1 cellular context compared by ENCODE assay signal in the genomic region with DNA sequence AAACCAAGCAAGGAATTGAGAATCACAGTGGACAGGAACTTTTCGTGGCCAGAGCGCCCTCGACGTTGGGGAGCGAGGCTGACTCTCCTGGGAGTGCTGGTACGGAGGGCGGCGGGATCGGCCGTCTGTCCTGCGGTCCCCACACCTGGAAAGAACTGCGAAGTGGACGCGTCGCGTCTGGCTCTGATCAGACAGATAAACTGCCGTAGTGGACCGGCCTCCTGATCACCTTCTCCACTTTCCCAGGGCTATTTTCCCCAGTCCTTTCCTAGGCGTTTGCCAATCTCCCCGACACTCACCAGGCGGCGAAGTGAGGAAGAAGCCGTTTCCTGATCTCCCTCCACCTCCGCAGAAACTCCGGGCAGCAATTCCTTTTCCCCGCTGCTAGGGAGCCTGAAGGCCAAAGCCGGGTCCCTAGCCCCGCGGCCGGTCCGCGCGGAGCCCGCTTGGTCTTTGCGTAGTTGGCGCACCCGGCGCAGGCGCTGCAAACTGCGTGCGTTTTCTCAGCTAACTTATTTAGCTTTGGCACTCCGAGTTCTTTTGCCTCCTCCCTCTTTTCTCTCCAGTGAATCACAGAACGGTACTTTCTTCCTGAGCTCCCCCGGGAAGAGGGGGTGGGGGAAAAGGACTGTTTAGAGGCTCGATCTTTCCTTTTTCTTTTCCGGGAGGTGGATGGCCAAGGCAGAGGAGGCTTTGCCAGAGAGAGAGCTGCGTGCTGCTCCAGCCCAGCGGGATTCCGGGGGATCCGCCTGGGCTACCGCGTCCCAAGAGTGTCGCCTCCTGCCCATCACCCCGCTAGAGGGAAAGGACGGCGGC.
A peak's percentile ranks its signal among the peaks of the same experiment; 100 is the strongest.
TF ChIP-seq lines count a peak whose summit lies in the region.

A gene (minus strand): TSS at position 491 of the 816 bp plus-strand sequence. CDS start 813 bp downstream, outside the sequence.

TF ChIP-seq in H1, 55 proteins besides CTCF, POLR2A, EP300 and RAD21 (continued from another document):
- no peak for TF ChIP-seq RXRA (IDR thresholded peaks at IDR 0.05; ENCODE audit: insufficient read depth, low read depth, low read length)
- TF ChIP-seq EZH2 (IDR thresholded peaks at IDR 0.05; ENCODE audit: low read depth, low read length, severe bottlenecking) = no peak
- TF ChIP-seq CBX8 (IDR thresholded peaks at IDR 0.05; ENCODE audit: borderline replicate concordance, low read depth, low read length) = no peak
- 0 out of 4 replicates have a peak, but pooled peaks of 1 of the 2 experiments have one; percentile 13 for TF ChIP-seq HDAC2 (IDR thresholded peaks at IDR 0.05; ENCODE audit: borderline replicate concordance in 1 of 2, low read depth in 2 of 2, low read length in 2 of 2)
- peak; percentile 91 for TF ChIP-seq RBBP5 (IDR thresholded peaks at IDR 0.05; ENCODE audit: borderline replicate concordance, low read depth, low read length)
- TF ChIP-seq SUZ12 (IDR thresholded peaks at IDR 0.05; ENCODE audit: low read length) = peak; percentile 55; the same call in 1 of the 2 replicates
- TF ChIP-seq TEAD4 (IDR thresholded peaks at IDR 0.05; ENCODE audit: low read depth, low read length) = peak; percentile 7; the same call in 1 of the 2 replicates
- TF ChIP-seq PHF8 (conservative IDR thresholded peaks at IDR 0.05; ENCODE audit: low read depth, low read length) = peak; percentile 37; the same call in 1 of the 2 replicates
- TF ChIP-seq, protein P1, sequence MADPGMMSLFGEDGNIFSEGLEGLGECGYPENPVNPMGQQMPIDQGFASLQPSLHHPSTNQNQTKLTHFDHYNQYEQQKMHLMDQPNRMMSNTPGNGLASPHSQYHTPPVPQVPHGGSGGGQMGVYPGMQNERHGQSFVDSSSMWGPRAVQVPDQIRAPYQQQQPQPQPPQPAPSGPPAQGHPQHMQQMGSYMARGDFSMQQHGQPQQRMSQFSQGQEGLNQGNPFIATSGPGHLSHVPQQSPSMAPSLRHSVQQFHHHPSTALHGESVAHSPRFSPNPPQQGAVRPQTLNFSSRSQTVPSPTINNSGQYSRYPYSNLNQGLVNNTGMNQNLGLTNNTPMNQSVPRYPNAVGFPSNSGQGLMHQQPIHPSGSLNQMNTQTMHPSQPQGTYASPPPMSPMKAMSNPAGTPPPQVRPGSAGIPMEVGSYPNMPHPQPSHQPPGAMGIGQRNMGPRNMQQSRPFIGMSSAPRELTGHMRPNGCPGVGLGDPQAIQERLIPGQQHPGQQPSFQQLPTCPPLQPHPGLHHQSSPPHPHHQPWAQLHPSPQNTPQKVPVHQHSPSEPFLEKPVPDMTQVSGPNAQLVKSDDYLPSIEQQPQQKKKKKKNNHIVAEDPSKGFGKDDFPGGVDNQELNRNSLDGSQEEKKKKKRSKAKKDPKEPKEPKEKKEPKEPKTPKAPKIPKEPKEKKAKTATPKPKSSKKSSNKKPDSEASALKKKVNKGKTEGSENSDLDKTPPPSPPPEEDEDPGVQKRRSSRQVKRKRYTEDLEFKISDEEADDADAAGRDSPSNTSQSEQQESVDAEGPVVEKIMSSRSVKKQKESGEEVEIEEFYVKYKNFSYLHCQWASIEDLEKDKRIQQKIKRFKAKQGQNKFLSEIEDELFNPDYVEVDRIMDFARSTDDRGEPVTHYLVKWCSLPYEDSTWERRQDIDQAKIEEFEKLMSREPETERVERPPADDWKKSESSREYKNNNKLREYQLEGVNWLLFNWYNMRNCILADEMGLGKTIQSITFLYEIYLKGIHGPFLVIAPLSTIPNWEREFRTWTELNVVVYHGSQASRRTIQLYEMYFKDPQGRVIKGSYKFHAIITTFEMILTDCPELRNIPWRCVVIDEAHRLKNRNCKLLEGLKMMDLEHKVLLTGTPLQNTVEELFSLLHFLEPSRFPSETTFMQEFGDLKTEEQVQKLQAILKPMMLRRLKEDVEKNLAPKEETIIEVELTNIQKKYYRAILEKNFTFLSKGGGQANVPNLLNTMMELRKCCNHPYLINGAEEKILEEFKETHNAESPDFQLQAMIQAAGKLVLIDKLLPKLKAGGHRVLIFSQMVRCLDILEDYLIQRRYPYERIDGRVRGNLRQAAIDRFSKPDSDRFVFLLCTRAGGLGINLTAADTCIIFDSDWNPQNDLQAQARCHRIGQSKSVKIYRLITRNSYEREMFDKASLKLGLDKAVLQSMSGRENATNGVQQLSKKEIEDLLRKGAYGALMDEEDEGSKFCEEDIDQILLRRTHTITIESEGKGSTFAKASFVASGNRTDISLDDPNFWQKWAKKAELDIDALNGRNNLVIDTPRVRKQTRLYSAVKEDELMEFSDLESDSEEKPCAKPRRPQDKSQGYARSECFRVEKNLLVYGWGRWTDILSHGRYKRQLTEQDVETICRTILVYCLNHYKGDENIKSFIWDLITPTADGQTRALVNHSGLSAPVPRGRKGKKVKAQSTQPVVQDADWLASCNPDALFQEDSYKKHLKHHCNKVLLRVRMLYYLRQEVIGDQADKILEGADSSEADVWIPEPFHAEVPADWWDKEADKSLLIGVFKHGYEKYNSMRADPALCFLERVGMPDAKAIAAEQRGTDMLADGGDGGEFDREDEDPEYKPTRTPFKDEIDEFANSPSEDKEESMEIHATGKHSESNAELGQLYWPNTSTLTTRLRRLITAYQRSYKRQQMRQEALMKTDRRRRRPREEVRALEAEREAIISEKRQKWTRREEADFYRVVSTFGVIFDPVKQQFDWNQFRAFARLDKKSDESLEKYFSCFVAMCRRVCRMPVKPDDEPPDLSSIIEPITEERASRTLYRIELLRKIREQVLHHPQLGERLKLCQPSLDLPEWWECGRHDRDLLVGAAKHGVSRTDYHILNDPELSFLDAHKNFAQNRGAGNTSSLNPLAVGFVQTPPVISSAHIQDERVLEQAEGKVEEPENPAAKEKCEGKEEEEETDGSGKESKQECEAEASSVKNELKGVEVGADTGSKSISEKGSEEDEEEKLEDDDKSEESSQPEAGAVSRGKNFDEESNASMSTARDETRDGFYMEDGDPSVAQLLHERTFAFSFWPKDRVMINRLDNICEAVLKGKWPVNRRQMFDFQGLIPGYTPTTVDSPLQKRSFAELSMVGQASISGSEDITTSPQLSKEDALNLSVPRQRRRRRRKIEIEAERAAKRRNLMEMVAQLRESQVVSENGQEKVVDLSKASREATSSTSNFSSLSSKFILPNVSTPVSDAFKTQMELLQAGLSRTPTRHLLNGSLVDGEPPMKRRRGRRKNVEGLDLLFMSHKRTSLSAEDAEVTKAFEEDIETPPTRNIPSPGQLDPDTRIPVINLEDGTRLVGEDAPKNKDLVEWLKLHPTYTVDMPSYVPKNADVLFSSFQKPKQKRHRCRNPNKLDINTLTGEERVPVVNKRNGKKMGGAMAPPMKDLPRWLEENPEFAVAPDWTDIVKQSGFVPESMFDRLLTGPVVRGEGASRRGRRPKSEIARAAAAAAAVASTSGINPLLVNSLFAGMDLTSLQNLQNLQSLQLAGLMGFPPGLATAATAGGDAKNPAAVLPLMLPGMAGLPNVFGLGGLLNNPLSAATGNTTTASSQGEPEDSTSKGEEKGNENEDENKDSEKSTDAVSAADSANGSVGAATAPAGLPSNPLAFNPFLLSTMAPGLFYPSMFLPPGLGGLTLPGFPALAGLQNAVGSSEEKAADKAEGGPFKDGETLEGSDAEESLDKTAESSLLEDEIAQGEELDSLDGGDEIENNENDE (IDR thresholded peaks at IDR 0.05; ENCODE audit: insufficient replicate concordance, low read length) = no peak
- TF ChIP-seq CEBPB (IDR thresholded peaks at IDR 0.05; ENCODE audit: low read depth, low read length) = no peak
- TF ChIP-seq ASH2L (IDR thresholded peaks at IDR 0.05; ENCODE audit: low read length) = peak; percentile 96
- TF ChIP-seq CTBP2 (IDR thresholded peaks at IDR 0.05; ENCODE audit: borderline replicate concordance, insufficient read depth, insufficient read length, low read length) = peak; percentile 56
- TF ChIP-seq BACH1 (IDR thresholded peaks at IDR 0.05; ENCODE audit: low read length) = no peak
- TF ChIP-seq KDM4A (IDR thresholded peaks at IDR 0.05; ENCODE audit: low read depth, low read length, severe bottlenecking) = peak; percentile 60
- no peak for TF ChIP-seq HDAC6 (IDR thresholded peaks at IDR 0.05; ENCODE audit: low read depth, low read length)
- TF ChIP-seq CHD2 (IDR thresholded peaks at IDR 0.05; ENCODE audit: low read length) = no peak
- no peak; the same call in 1 of the 2 replicates for TF ChIP-seq EGR1 (IDR thresholded peaks at IDR 0.05; ENCODE audit: borderline replicate concordance, low read depth, low read length)
- TF ChIP-seq, protein P2, sequence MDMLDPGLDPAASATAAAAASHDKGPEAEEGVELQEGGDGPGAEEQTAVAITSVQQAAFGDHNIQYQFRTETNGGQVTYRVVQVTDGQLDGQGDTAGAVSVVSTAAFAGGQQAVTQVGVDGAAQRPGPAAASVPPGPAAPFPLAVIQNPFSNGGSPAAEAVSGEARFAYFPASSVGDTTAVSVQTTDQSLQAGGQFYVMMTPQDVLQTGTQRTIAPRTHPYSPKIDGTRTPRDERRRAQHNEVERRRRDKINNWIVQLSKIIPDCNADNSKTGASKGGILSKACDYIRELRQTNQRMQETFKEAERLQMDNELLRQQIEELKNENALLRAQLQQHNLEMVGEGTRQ (IDR thresholded peaks at IDR 0.05; ENCODE audit: low read length) = no peak
- 0 out of 2 replicates have a peak, but pooled peaks have one; percentile 53 for TF ChIP-seq FOSL1 (IDR thresholded peaks at IDR 0.05; ENCODE audit: insufficient read depth, low read depth, low read length)
- TF ChIP-seq TAF1 (IDR thresholded peaks at IDR 0.05; ENCODE audit: low read depth, low read length) = 0 out of 2 replicates have a peak, but pooled peaks have one; percentile 44
- no peak for TF ChIP-seq MAFK (IDR thresholded peaks at IDR 0.05; ENCODE audit: low read depth, low read length)
- peak; percentile 30 for TF ChIP-seq TAF7 (optimal IDR thresholded peaks at IDR 0.05; ENCODE audit: borderline replicate concordance, low read depth, low read length)
